ENCODE assay signal across 8 cellular contexts in genomic region chr16:78529881-78530280, GRCh38.
"Had no signal": no experiment of that assay in that cellular context is flagged by ENCODE, and none has a peak within 500 bp of the region (broad histone marks: within the 10 kb centered on the region; RNA-seq: fewer than 3 reads in every experiment).

No MANE protein-coding gene starts in this region.

- ATAC-seq: GM23338, HCT116 had no signal

- DNase-seq: GM23248, GOT3, H7, H9, HCEC 1CT, HFFc6 had no signal
